Comparison of ENCODE assay signal across 13 cellular contexts in the genomic region with DNA sequence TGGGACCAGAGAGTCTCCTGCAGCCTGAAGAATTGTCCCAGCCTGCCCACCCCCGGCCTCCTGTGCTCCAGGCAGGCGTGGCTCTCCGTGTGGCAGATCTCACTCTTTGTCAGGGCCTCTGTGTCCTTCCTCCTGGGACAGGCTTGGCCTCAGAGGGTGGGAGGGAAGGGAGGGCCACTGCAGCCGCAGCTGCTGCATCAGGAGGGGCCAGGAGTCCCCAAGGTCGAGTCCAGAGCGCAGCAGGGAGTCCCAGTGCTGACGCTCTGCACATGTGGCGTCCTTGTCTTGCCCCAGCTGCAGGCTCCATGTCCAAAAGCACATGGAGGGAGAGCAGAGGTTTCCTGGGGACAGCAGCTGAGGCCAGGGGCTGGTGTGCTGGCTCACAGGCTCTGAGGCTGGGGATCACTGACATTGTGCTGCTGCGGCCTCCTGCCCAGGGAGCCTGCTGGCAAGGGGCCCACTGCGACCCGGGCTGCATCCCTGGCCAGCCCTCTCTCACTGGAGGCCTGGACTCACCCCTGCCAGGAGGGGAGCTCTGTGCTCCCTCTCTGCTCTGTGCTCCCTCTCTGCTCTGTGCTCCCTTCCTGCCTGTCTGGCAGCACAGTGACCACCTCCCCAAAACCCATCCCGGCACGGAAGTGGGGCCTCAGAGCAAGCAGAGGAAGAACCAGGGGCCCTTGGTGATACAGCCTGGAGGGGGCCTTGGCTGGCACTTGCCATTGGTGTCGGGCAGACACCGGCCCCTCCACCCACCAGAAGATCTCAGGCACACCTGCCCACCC.
DNase-seq lines count a peak whose midpoint lies in the region; ATAC-seq and TF ChIP-seq lines count a peak whose summit lies in the region.
"Had no signal": no experiment of that assay in that cellular context is flagged by ENCODE, and none has a peak within 500 bp of the region (broad histone marks: within the 10 kb centered on the region; RNA-seq: fewer than 3 reads in every experiment).

No MANE protein-coding gene starts in this region.

- peak; percentile 34 for TF ChIP-seq POLR2A in NB4 (IDR thresholded peaks at IDR 0.05; ENCODE audit: extremely low read depth, insufficient read length)
- TF ChIP-seq POLR2A in spleen (IDR thresholded peaks at IDR 0.05), result no peak

- H3K4me1 Mint-ChIP-seq in chondrocyte (ENCODE audit: low read depth), result peaks cover 12% of the 10 kb centered on the region
- H3K4me1 Mint-ChIP-seq: CD8-positive, alpha-beta memory T cell had no signal

- no peaks in the 10 kb centered on the region for H3K27me3 Mint-ChIP-seq in chondrocyte (ENCODE audit: low read depth)
- H3K27me3 Mint-ChIP-seq: IgD-negative memory B cell had no signal

- no peak for TF ChIP-seq CTCF in NB4 (IDR thresholded peaks at IDR 0.05; ENCODE audit: low read depth, low read length)
- no peak for TF ChIP-seq CTCF in chondrocyte (IDR thresholded peaks at IDR 0.05)
- TF ChIP-seq CTCF in left lung (IDR thresholded peaks at IDR 0.05), result no peak
- TF ChIP-seq CTCF in spleen (IDR thresholded peaks at IDR 0.05 in 8 of 11, conservative IDR thresholded peaks at IDR 0.05 in 3 of 11), result no peak

- H3K27me3 ChIP-seq in left lung, result no peaks in the 10 kb centered on the region
- H3K27me3 ChIP-seq in spleen (replicated peaks in 1 of 7), result no peaks in the 10 kb centered on the region

- H3K9me3 ChIP-seq in left lung (no peaks in the 10 kb centered on the region), spleen (peaks cover 0 to 2% (median 0%) of the 10 kb centered on the region in 8 donors)
- H3K9me3 ChIP-seq: prostate gland had no signal

- intact Hi-C loops in left lung (cut with DNase I) (no loop called here), spleen (cut with DNase I; ENCODE audit: low total_unique reads) (no loop called here)

- WGBS in spleen, 5 donors, result 52 to 74% (median 65%) methylated on average over 7 to 15 of the region's 15 CpGs

- H3K36me3 ChIP-seq in left lung (no peaks in the 10 kb centered on the region), spleen (no peaks in the 10 kb centered on the region)
- H3K36me3 ChIP-seq: prostate gland had no signal

- no peaks in the 10 kb centered on the region for H3K36me3 Mint-ChIP-seq in chondrocyte (ENCODE audit: low read depth)
- H3K36me3 Mint-ChIP-seq: CD8-positive, alpha-beta memory T cell; IgD-negative memory B cell had no signal

- DNase-seq in NB4 (ENCODE audit: low read depth) (peak; percentile 97), chondrocyte (ENCODE audit: low spot score) (peak; percentile 84), left lung (peak; percentile 22 to 61), spleen (peak; percentile 64), NOMO-1 treated with dmso at 0.1 percent for 144 hours (lab: John Stamatoyannopoulos, UW; ENCODE audit: unreplicated experiment) (no peak), hepatic stellate cell (ENCODE audit: low spot score) (no peak)
- DNase-seq: NCI-H1694 treated with DMSO at 0.1 percent for 48 hours, NCI-H82, substantia nigra had no signal

- H3K27ac ChIP-seq in left lung (no peak overlapping the region), spleen (no peak overlapping the region)
- H3K27ac ChIP-seq: prostate gland had no signal

- no peak overlapping the region for H3K4me3 Mint-ChIP-seq in chondrocyte (ENCODE audit: unreplicated experiment)
- H3K4me3 Mint-ChIP-seq: CD8-positive, alpha-beta memory T cell; IgD-negative memory B cell had no signal

- H3K27ac Mint-ChIP-seq in chondrocyte (ENCODE audit: unreplicated experiment), result no peak overlapping the region
- H3K27ac Mint-ChIP-seq: CD8-positive, alpha-beta memory T cell had no signal

- H3K4me1 ChIP-seq in left lung, result peaks cover 0 to 5% of the 10 kb centered on the region in 2 donors
- peaks cover 0 to 17% (median 5%) of the 10 kb centered on the region in 6 donors for H3K4me1 ChIP-seq in spleen
- H3K4me1 ChIP-seq: prostate gland had no signal

- H3K4me3 ChIP-seq in NB4 (ENCODE audit: low read depth, low read length) (peak overlapping the region; percentile 41), left lung (no peak overlapping the region), spleen (no peak overlapping the region)
- H3K4me3 ChIP-seq: prostate gland had no signal

- H3K9me3 Mint-ChIP-seq in chondrocyte (ENCODE audit: low read depth), result no peaks in the 10 kb centered on the region
- H3K9me3 Mint-ChIP-seq: CD8-positive, alpha-beta memory T cell; IgD-negative memory B cell had no signal

- ATAC-seq in left lung, result no peak
- ATAC-seq in GM21381 (IDR thresholded peaks at IDR 0.05; ENCODE audit: unreplicated experiment), result no peak

Comparison
In these comparisons a context has a peak if more than half of its experiments do, and no peak if none do; other contexts are left out.
1. DNase-seq: peak in NB4 (single experiment), chondrocyte (single experiment), left lung (2 of 2) and spleen (single experiment); none in NOMO-1 treated with dmso at 0.1 percent for 144 hours (single experiment) and hepatic stellate cell (single experiment).